Comparison of ENCODE assay signal across 18 cellular contexts in the genomic region with DNA sequence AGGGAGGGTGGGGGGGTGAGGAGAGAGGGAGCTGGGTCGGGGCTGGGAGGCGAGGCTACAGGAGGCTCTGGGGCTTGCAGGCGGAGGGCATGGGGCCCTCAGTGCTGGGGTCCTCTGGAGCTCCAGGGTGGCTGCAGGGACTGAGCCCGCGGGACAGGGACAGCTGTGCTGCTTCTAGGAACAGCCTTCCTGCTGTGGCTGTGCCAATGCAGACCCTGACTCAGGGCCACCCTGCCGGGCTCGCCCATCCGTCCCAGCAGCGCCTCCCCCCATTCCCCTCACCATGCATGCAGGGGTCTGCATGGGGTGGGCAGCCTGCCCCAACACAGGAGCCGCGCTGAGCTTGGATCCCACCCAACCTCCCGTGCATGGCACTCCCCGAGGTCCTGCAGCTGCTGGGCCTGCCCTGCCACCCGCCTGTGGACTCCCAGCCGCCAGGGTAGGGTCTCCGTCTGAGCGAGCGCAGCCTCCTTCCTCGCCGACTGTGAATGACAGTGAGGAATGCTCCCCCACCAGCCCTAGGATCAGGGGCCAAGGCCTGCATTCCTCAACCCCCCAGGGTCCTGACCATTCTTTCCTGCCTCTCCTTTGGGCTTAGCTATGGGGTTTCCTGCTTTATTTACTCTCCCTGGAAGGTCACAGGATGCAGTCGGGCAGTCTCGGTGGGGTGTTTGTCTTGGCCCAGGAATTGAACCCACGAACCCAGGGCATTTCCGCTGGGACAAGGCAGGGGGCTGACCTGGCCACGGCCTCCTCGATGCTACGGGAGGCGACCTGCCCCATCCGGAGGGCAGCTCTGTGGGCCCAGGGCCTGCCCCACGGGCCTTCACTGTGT. TPM values are rescaled to one million over a fixed set of nuclear protein-coding genes. Genes with fewer than 3 reads are reported as not detected.
DNase-seq lines count a peak whose midpoint lies in the region; ATAC-seq, FAIRE-seq and TF ChIP-seq lines count a peak whose summit lies in the region.
"Had no signal": no experiment of that assay in that cellular context is flagged by ENCODE, and none has a peak within 500 bp of the region (broad histone marks: within the 10 kb centered on the region; RNA-seq: fewer than 3 reads in every experiment).

No MANE protein-coding gene starts in this region.

- H3K79me1 ChIP-seq in H9 (ENCODE audit: insufficient read depth, low read depth, low read length, poor library complexity, severe bottlenecking): no peaks in the 10 kb centered on the region

- H3K14ac ChIP-seq in H9 (ENCODE audit: insufficient read depth, low read length): peak overlapping the region; percentile 4; the same call in 1 of the 2 replicates

- ATAC-seq in K562 (no peak), HG03039 (IDR thresholded peaks at IDR 0.05; ENCODE audit: unreplicated experiment) (no peak)
- no peak for ATAC-seq in activated CD8-positive, alpha-beta T cell treated with anti-CD3 and anti-CD28 coated beads, Interleukin-2, amount 10 ng/mL, durations not matched to agents 7 days and 5 days
- ATAC-seq: esophagus mucosa had no signal

- H3K36me3 ChIP-seq in K562 (ENCODE audit: control insufficient read depth, insufficient read depth, low read length): no peaks in the 10 kb centered on the region
- H3K36me3 ChIP-seq: vagina had no signal

- no peaks in the 10 kb centered on the region for H3K27me3 ChIP-seq in H9 (ENCODE audit: insufficient read depth, low read length)
- H3K27me3 ChIP-seq in K562 (ENCODE audit: control insufficient read depth in 2 of 2, insufficient read depth in 2 of 2, low read length in 2 of 2): peaks cover 0 to 17% of the 10 kb centered on the region in 2 experiments; a peak in 2 of 5 replicates
- H3K27me3 ChIP-seq: vagina had no signal

- H3K18ac ChIP-seq in H9 (ENCODE audit: insufficient read length, low read depth, low read length): no peak overlapping the region

- peaks cover 6 to 27% of the 10 kb centered on the region in 2 experiments; a peak in 2 of 4 replicates for H3K4me1 Mint-ChIP-seq in H9
- H3K4me1 Mint-ChIP-seq in osteocyte (ENCODE audit: unreplicated experiment): peaks cover 45% of the 10 kb centered on the region
- no peaks in the 10 kb centered on the region for H3K4me1 Mint-ChIP-seq in activated CD8-positive, alpha-beta T cell treated with anti-CD3 and anti-CD28 coated beads, Interleukin-2, amount 10 ng/mL, durations not matched to agents 7 days and 5 days (ENCODE audit: low read depth)

- H2BK12ac ChIP-seq in H9 (ENCODE audit: insufficient read length, low read depth, low read length): no peak overlapping the region

- TF ChIP-seq RAD21 in K562 (CRISPR knock-in tag; conservative IDR thresholded peaks at IDR 0.05 in 1 of 2, IDR thresholded peaks at IDR 0.05 in 1 of 2): no peak

- H3K4me3 Mint-ChIP-seq in H9 (no peak overlapping the region), osteocyte (ENCODE audit: unreplicated experiment) (no peak overlapping the region)
- H3K4me3 Mint-ChIP-seq in activated CD8-positive, alpha-beta T cell treated with anti-CD3 and anti-CD28 coated beads, Interleukin-2, amount 10 ng/mL, durations not matched to agents 7 days and 5 days: no peak overlapping the region

- no peak overlapping the region for H4K91ac ChIP-seq in H9 (ENCODE audit: insufficient read length, low read depth, low read length)

- H3K36me3 Mint-ChIP-seq in H9 (ENCODE audit: insufficient read depth in 1 of 3, low read depth in 3 of 3): no peaks in the 10 kb centered on the region; a peak in 1 of 7 replicates
- H3K36me3 Mint-ChIP-seq in osteocyte (ENCODE audit: unreplicated experiment): peaks cover 4% of the 10 kb centered on the region
- H3K36me3 Mint-ChIP-seq in activated CD8-positive, alpha-beta T cell treated with anti-CD3 and anti-CD28 coated beads, Interleukin-2, amount 10 ng/mL, durations not matched to agents 7 days and 5 days (ENCODE audit: low read depth): no peaks in the 10 kb centered on the region

- H3K27ac ChIP-seq in H9 (ENCODE audit: insufficient read length, low read depth, low read length): no peak overlapping the region
- no peak overlapping the region for H3K27ac ChIP-seq in K562 (ENCODE audit: extremely low read depth, low read depth, low read length)
- H3K27ac ChIP-seq: GM23248, vagina had no signal

- H3K9me3 ChIP-seq in H9 (ENCODE audit: control insufficient read depth, low read depth, low read length) (no peaks in the 10 kb centered on the region), K562 (replicated peaks; ENCODE audit: control insufficient read depth, insufficient read depth, low read depth, low read length) (no peaks in the 10 kb centered on the region)
- H3K9me3 ChIP-seq: vagina had no signal

- H3K79me2 ChIP-seq in H9 (ENCODE audit: insufficient read depth, low read length): no peaks in the 10 kb centered on the region
- H3K79me2 ChIP-seq in K562 (ENCODE audit: control insufficient read depth, insufficient read depth, low read length): no peaks in the 10 kb centered on the region

- TF ChIP-seq EP300 in K562 (IDR thresholded peaks at IDR 0.05; ENCODE audit: low read length): no peak

- in situ Hi-C loops in K562 (cut with MboI): no loop called here

- no peaks in the 10 kb centered on the region for H3K9me1 ChIP-seq in K562 (ENCODE audit: control insufficient read depth, insufficient read depth, low read length)

- H2AFZ ChIP-seq in H9 (ENCODE audit: low read length): no peak overlapping the region
- no peak overlapping the region for H2AFZ ChIP-seq in K562 (ENCODE audit: low read depth, low read length)
- H2AFZ ChIP-seq: GM23248 had no signal

- H2BK120ac ChIP-seq in H9 (ENCODE audit: low read depth, low read length, poor library complexity, severe bottlenecking): no peak overlapping the region

- H4K20me1 ChIP-seq in H9 (ENCODE audit: control insufficient read depth, insufficient read depth, insufficient read length) (no peaks in the 10 kb centered on the region), K562 (replicated peaks; ENCODE audit: control insufficient read depth, insufficient read depth, low read length) (peaks cover 36% of the 10 kb centered on the region)

- no peak overlapping the region for H4K5ac ChIP-seq in H9 (ENCODE audit: insufficient read length, low read depth, low read length)

- H3K23ac ChIP-seq in H9 (ENCODE audit: insufficient read length, low read depth, low read length): no peak overlapping the region

- no peak overlapping the region for H2BK5ac ChIP-seq in H9 (ENCODE audit: insufficient read length, low read length)

- FAIRE-seq in K562 (lab: Jason Lieb, UNC): no peak

- intact Hi-C loops in K562 (cut with micrococcal nuclease): no loop called here

- H2AK5ac ChIP-seq in H9 (ENCODE audit: insufficient read length, low read length): no peak overlapping the region

- no peak for TF ChIP-seq POLR2A in K562 (conservative IDR thresholded peaks at IDR 0.05)

- BruUV-seq in K562 (replicated peaks; lab: Mats Ljungman, UMichigan): no TSS peak

- DNase-seq in H9 (no peak), K562 (ENCODE audit: extremely low read depth in 1 of 4, low spot score in 3 of 4) (no peak), hepatic stellate cell (ENCODE audit: low spot score) (peak; percentile 55), osteocyte (ENCODE audit: extremely low spot score, unreplicated experiment) (no peak), dedifferentiated amniotic fluid mesenchymal stem cell (ENCODE audit: extremely low spot score) (no peak), KG1 (lab: John Stamatoyannopoulos, UW) (no peak)
- DNase-seq in activated CD8-positive, alpha-beta T cell treated with anti-CD3 and anti-CD28 coated beads, Interleukin-2, amount 10 ng/mL, durations not matched to agents 7 days and 5 days: no peak
- DNase-seq: amniotic stem cell; DMS153; GM23248; hippocampal formation; NCI-H1092 treated with DMSO at 0.1 percent for 48 hours; stimulated activated naive CD4-positive, alpha-beta T cell treated with Interleukin-2 at 50 U/mL for 16 hours had no signal

- H2BK20ac ChIP-seq in H9 (ENCODE audit: low read depth, low read length, poor library complexity, severe bottlenecking): no peak overlapping the region

- POLR2A ChIA-PET in K562 (lab: Yijun Ruan, JAX): interaction anchor here (0.5 to 3.7 kb wide), 9 partner anchors 10 to 266 kb away, joined by 3 to 16 read pairs (median 4); partner anchors contain the start of gene CEBPG
- POLR2A ChIA-PET in activated CD8-positive, alpha-beta T cell treated with anti-CD3 and anti-CD28 coated beads, Interleukin-2, amount 10 ng/mL, durations not matched to agents 7 days and 5 days (lab: Charles Lee): no interaction called here

- WGBS in H9 (ENCODE audit: extremely low coverage, insufficient read length, low lambda C conversion rate): no CpG with 5 or more reads among the region's 30 CpGs
- 34% methylated on average over 19 of the region's 30 CpGs for WGBS in K562 (ENCODE audit: insufficient coverage, low coverage, missing lambda C conversion rate)

- H3K56ac ChIP-seq in H9 (ENCODE audit: insufficient read length, low read depth, low read length): no peak overlapping the region

- H3K27ac Mint-ChIP-seq in H9: no peak overlapping the region
- H3K27ac Mint-ChIP-seq in osteocyte (ENCODE audit: unreplicated experiment): peak overlapping the region; percentile 54
- H3K27ac Mint-ChIP-seq in activated CD8-positive, alpha-beta T cell treated with anti-CD3 and anti-CD28 coated beads, Interleukin-2, amount 10 ng/mL, durations not matched to agents 7 days and 5 days: no peak overlapping the region

- no peaks in the 10 kb centered on the region for H3K9me3 Mint-ChIP-seq in H9
- no peaks in the 10 kb centered on the region for H3K9me3 Mint-ChIP-seq in osteocyte (ENCODE audit: unreplicated experiment)
- H3K9me3 Mint-ChIP-seq in activated CD8-positive, alpha-beta T cell treated with anti-CD3 and anti-CD28 coated beads, Interleukin-2, amount 10 ng/mL, durations not matched to agents 7 days and 5 days (ENCODE audit: insufficient read depth): no peaks in the 10 kb centered on the region

- H3K23me2 ChIP-seq in H9 (ENCODE audit: insufficient read length, low read depth, low read length, poor library complexity, severe bottlenecking): no peaks in the 10 kb centered on the region

- H3K27me3 Mint-ChIP-seq in H9 (ENCODE audit: low read depth) (no peaks in the 10 kb centered on the region; the same call in 1 of the 2 replicates), osteocyte (ENCODE audit: unreplicated experiment) (no peaks in the 10 kb centered on the region)
- no peaks in the 10 kb centered on the region for H3K27me3 Mint-ChIP-seq in activated CD8-positive, alpha-beta T cell treated with anti-CD3 and anti-CD28 coated beads, Interleukin-2, amount 10 ng/mL, durations not matched to agents 7 days and 5 days (ENCODE audit: low read depth)

- TF ChIP-seq CTCF in H9 (conservative IDR thresholded peaks at IDR 0.05) (no peak), K562 (IDR thresholded peaks at IDR 0.05 in 2 of 3, conservative IDR thresholded peaks at IDR 0.05 in 1 of 3; ENCODE audit: insufficient read depth in 2 of 3, low read depth in 1 of 3, low read length in 3 of 3) (no peak), osteocyte (IDR thresholded peaks at IDR 0.05) (no peak)

- no peak overlapping the region for H4K8ac ChIP-seq in H9 (replicated peaks; ENCODE audit: insufficient read length, low read depth, low read length)

- no peak overlapping the region for H3T11ph ChIP-seq in H9 (ENCODE audit: low read length)

- CTCF ChIA-PET in K562 (lab: Yijun Ruan, JAX; ENCODE audit: low intra/inter-chr PET ratio): no interaction called here
- CTCF ChIA-PET in activated CD8-positive, alpha-beta T cell treated with anti-CD3 and anti-CD28 coated beads, Interleukin-2, amount 10 ng/mL, durations not matched to agents 7 days and 5 days (lab: Charles Lee): no interaction called here

- H3K4me3 ChIP-seq in K562: no peak overlapping the region
- H3K4me3 ChIP-seq: coronary artery, GM23248, lung, vagina had no signal

- H3K4me1 ChIP-seq in H9 (ENCODE audit: insufficient read depth, low read length) (peaks cover 2% of the 10 kb centered on the region; the same call in 1 of the 2 replicates), K562 (replicated peaks in 1 of 2; ENCODE audit: control insufficient read depth in 2 of 2, insufficient read depth in 2 of 2, low read length in 2 of 2) (peaks cover 0 to 56% of the 10 kb centered on the region in 2 experiments; a peak in 2 of 5 replicates)

- no peak overlapping the region for H2BK15ac ChIP-seq in H9 (ENCODE audit: low read depth, low read length)

- no peak overlapping the region for H3K4me2 ChIP-seq in H9 (ENCODE audit: insufficient read depth, insufficient read length, low read length)
- H3K4me2 ChIP-seq in K562 (ENCODE audit: insufficient read depth, low read length): no peak overlapping the region

- H3K4ac ChIP-seq in H9 (ENCODE audit: low read depth, low read length): no peak overlapping the region

- H3K9ac ChIP-seq in H9 (ENCODE audit: extremely low read depth, insufficient read length, low read length) (no peak overlapping the region), K562 (ENCODE audit: insufficient read depth in 1 of 2, low read depth in 2 of 2, low read length in 2 of 2) (no peak overlapping the region; a peak in 1 of 4 replicates)
- H3K9ac ChIP-seq: GM23248 had no signal

RNA-seq across cellular contexts. Expression of gene CEBPG, which starts 23.4 kb away (rescaled TPM):
- total RNA-seq in H9 (2021) (33.7 and 33.9 TPM in 2 replicates), K562 (2014; rRNA removed) (29.7 and 31.2 TPM in 2 replicates), K562 (2014; rRNA removed; fragmentation: Illumina TruSeq; extraction: Trizol) (34.9 and 42.3 TPM in 2 replicates), K562 (2015; rRNA removed; fragmentation: Illumina TruSeq; extraction: Trizol) (15.0 and 17.3 TPM in 2 replicates), K562 (2021) (29.7 and 34.6 TPM in 2 replicates), osteocyte (39.7 and 41.1 TPM in 2 replicates)
- total RNA-seq in K562 (2011; cell fraction: chromatin; rRNA removed; ENCODE audit: low replicate concordance): 10.0 and 38.4 TPM in 2 replicates
- total RNA-seq in K562 (2011; cell fraction: nucleolus; rRNA removed): 8.7 and 12.4 TPM in 2 replicates
- total RNA-seq in K562 (2011; cell fraction: nucleoplasm; rRNA removed): 16.9 and 22.7 TPM in 2 replicates
- polyA plus RNA-seq in K562 (2011; rRNA removed) (30.9 and 31.2 TPM in 2 replicates), K562 (2014; fragmentation: Illumina TruSeq; extraction: Trizol) (28.8 and 30.1 TPM in 2 replicates), K562 (2014; fragmentation: Nextera tagmentation; extraction: Ambion mirVana) (1 to 10 TPM; 9.5 to 9.8 TPM), K562 (2014; rRNA removed) (30.2 and 33.0 TPM in 2 replicates)
- 9.2 and 18.2 TPM in 2 replicates for polyA plus RNA-seq in K562 (2011; cell fraction: cytosol; rRNA removed)
- polyA plus RNA-seq in K562 (2011; cell fraction: nucleus; rRNA removed): 11.6 and 23.1 TPM in 2 replicates
- 16.1 and 50.7 TPM in 2 replicates for polyA plus RNA-seq in K562 (2012)
- 31.5 and 41.1 TPM in 2 replicates for polyA minus RNA-seq in K562 (2011; rRNA and poly(A)+ RNA removed)
- 10.6 and 12.5 TPM in 2 replicates for polyA minus RNA-seq in K562 (2011; cell fraction: cytosol; rRNA and poly(A)+ RNA removed)
- 7.7 and 21.0 TPM in 2 replicates for polyA minus RNA-seq in K562 (2011; cell fraction: nucleus; rRNA and poly(A)+ RNA removed)
- 10 to 100 TPM; 19.6 to 20.6 TPM for total RNA-seq in activated CD8-positive, alpha-beta T cell treated with anti-CD3 and anti-CD28 coated beads, Interleukin-2, amount 10 ng/mL, durations not matched to agents 7 days and 5 days
